7 cellular contexts compared by ENCODE assay signal in the genomic region with DNA sequence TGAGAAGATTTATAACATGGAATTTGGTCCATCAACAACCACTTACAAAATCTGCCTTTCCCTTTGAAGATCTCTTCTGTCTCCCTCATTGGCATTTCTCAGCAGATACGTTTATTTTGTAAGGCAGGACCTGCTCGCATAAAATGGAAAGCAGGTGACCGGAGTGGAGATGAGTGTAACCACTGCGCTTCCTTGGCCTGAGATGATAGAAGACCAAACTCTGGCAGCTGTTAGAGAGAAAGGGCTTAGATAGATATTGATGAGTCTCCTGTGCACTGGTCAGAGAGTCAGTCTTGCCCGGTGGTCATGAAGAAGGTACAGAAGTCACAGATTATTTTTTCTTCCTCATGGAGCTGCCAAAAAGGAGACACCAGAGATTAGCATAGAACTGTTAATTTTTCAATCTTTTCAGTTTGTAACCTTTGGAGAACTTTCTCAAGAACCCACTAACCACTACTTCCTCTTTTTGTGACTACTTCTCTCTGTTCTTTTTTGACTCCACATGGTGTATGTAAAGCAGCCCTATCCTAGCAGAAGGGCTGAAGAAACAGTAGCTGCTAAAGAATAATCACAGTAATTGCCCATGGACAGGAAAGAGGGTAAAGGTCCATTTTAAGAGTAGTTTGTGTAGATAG. TPM values are rescaled to one million over a fixed set of nuclear protein-coding genes. Genes with fewer than 3 reads are reported as not detected.
DNase-seq lines count a peak whose midpoint lies in the region; ATAC-seq and TF ChIP-seq lines count a peak whose summit lies in the region.

No MANE protein-coding gene starts in this region.

- 33 to 57% (median 36%) methylated on average over 5 of the region's 5 CpGs for WGBS in spleen, 5 donors

- intact Hi-C loops in spleen (cut with DNase I; ENCODE audit: low total_unique reads) = no loop called here

- peak overlapping the region in 6 of 8 donors; percentile 29 to 65 (median 50) for H3K27ac ChIP-seq in spleen

- H3K79me2 ChIP-seq in Loucy (ENCODE audit: insufficient read depth, low read length) = no peaks in the 10 kb centered on the region

- no peaks in the 10 kb centered on the region; the same call in 1 of the 2 replicates for H3K9me2 ChIP-seq in Loucy (replicated peaks; ENCODE audit: low read depth, low read length)

- H2AFZ ChIP-seq in Loucy (ENCODE audit: low read length) = no peak overlapping the region

- no peak overlapping the region for H3K9ac ChIP-seq in Loucy (ENCODE audit: low read depth, low read length, poor library complexity, severe bottlenecking)

- no peaks in the 10 kb centered on the region for H4K20me1 ChIP-seq in Loucy (ENCODE audit: insufficient read depth, low read length, poor library complexity, severe bottlenecking)

- TF ChIP-seq CTCF in Loucy (conservative IDR thresholded peaks at IDR 0.05; ENCODE audit: low read length) (no peak), spleen (IDR thresholded peaks at IDR 0.05 in 8 of 11, conservative IDR thresholded peaks at IDR 0.05 in 3 of 11) (no peak)

- no peaks in the 10 kb centered on the region for H3K27me3 ChIP-seq in Loucy (ENCODE audit: insufficient read depth, low read length, poor library complexity, severe bottlenecking)
- H3K27me3 ChIP-seq in spleen (replicated peaks in 1 of 7) = peaks cover 0 to 3% (median 0%) of the 10 kb centered on the region in 7 donors

- H3K4me2 ChIP-seq in Loucy (ENCODE audit: low read depth, low read length, poor library complexity, severe bottlenecking) = peak overlapping the region; percentile 50

- H3K36me3 ChIP-seq in Loucy (ENCODE audit: insufficient read depth, low read length) (no peaks in the 10 kb centered on the region), spleen (no peaks in the 10 kb centered on the region)

- peaks cover 36% of the 10 kb centered on the region for H3K4me1 ChIP-seq in Loucy (ENCODE audit: insufficient read depth, low read length, poor library complexity, severe bottlenecking)
- peaks cover 0 to 36% (median 29%) of the 10 kb centered on the region in 6 donors for H3K4me1 ChIP-seq in spleen

- peak; percentile 98 for ATAC-seq in GM19043 (IDR thresholded peaks at IDR 0.05; ENCODE audit: low read depth, unreplicated experiment)
- ATAC-seq in HG02852 (IDR thresholded peaks at IDR 0.05; ENCODE audit: unreplicated experiment) = peak; percentile 99

- H3K9me3 ChIP-seq in Loucy (ENCODE audit: insufficient read depth, low read depth, low read length) (no peaks in the 10 kb centered on the region), spleen (no peaks in the 10 kb centered on the region)

- no peak for TF ChIP-seq POLR2A in spleen (IDR thresholded peaks at IDR 0.05)

- H3K4me3 ChIP-seq in Loucy (ENCODE audit: low read length, poor library complexity, severe bottlenecking) = no peak overlapping the region
- peak overlapping the region in 1 of 8 donors; percentile 26 for H3K4me3 ChIP-seq in spleen

- H3F3A ChIP-seq in Loucy (ENCODE audit: low read depth) = peaks cover 2% of the 10 kb centered on the region; the same call in 1 of the 2 replicates

- DNase-seq in spleen = no peak
- DNase-seq in NCI-H446 treated with DMSO at 0.1 percent for 48 hours (lab: John Stamatoyannopoulos, UW) = no peak
- no peak for DNase-seq in EL
- DNase-seq in stimulated activated CD4-positive, alpha-beta T cell treated with anti-CD3 and anti-CD28 coated beads, Interleukin-4, amount 100 ng/mL, for 4 hours = no peak

RNA-seq across cellular contexts. Expression of gene FCRL3, which starts 47.6 kb away (rescaled TPM):
- 100 to 1,000 TPM in 2 of 7 donors, 10 to 100 TPM in 5; 41.6 to 110 (median 64.1) TPM for total RNA-seq in spleen
- 10 to 100 TPM; 24.0 to 89.6 (median 39.0) TPM for polyA plus RNA-seq in spleen

RNA-seq across cellular contexts. Expression of gene FCRL4, which starts 55.1 kb away (rescaled TPM):
- 1 to 10 TPM in 5 of 7 donors, under 1 TPM in 2; 0.26 to 3.8 (median 1.5) TPM for total RNA-seq in spleen
- polyA plus RNA-seq in spleen = 1 to 10 TPM; 2.2 to 6.0 (median 4.7) TPM
